17 cellular contexts compared by ENCODE assay signal in genomic region chr20:49835031-49835430, GRCh38.
"Had no signal": no experiment of that assay in that cellular context is flagged by ENCODE, and none has a peak within 500 bp of the region (broad histone marks: within the 10 kb centered on the region; RNA-seq: fewer than 3 reads in every experiment).

No MANE protein-coding gene starts in this region.

- H3K4me1 ChIP-seq: uterus had no signal

- H3K27me3 Mint-ChIP-seq: activated CD8-positive, alpha-beta memory T cell treated with anti-CD3 and anti-CD28 coated beads, Interleukin-2, amount 10 ng/mL, durations not matched to agents 7 days and 5 days; activated naive CD8-positive, alpha-beta T cell treated with anti-CD3 and anti-CD28 coated beads, Interleukin-2, amount 10 ng/mL, durations not matched to agents 7 days and 5 days; activated T-cell treated with anti-CD3 and anti-CD28 coated beads, Interleukin-2, amount 50 U/mL, for 24 hours; natural killer cell treated with Interleukin-12 subunit alpha and Interleukin-12 subunit beta and Interleukin-15 and Interleukin-18, amount 100 ng/mL, for 72 hours had no signal

- DNase-seq: activated CD4-positive, alpha-beta T cell treated with anti-CD3 and anti-CD28 coated beads for 1 hour; activated CD4-positive, alpha-beta T cell treated with anti-CD3 and anti-CD28 coated beads, Interleukin-2, amount 50 U/mL, for 48 hours; activated CD8-positive, alpha-beta memory T cell treated with anti-CD3 and anti-CD28 coated beads, Interleukin-2, amount 10 ng/mL, durations not matched to agents 7 days and 5 days; activated gamma-delta T cell; activated naive CD8-positive, alpha-beta T cell treated with anti-CD3 and anti-CD28 coated beads, Interleukin-2, amount 10 ng/mL, durations not matched to agents 7 days and 5 days; activated T-cell treated with anti-CD3 and anti-CD28 coated beads, Interleukin-2, amount 50 U/mL, for 24 hours; aorta; hypothalamus; ovary; stimulated activated CD4-positive, alpha-beta T cell treated with anti-CD3 and anti-CD28 coated beads, Interleukin-12 subunit alpha, Interleukin-12 subunit beta, amount 100 ng/mL, for 4 hours; stimulated activated naive CD8-positive, alpha-beta T cell treated with anti-CD3 and anti-CD28 coated beads, Interleukin-15, Interleukin-2, amounts not matched to agents 100 U/mL and 50 U/mL, for 24 hours; uterus had no signal

- H3K27ac ChIP-seq: cardiac muscle cell, ovary, suprapubic skin, uterus had no signal

- H3K27me3 ChIP-seq: cardiac muscle cell, ovary, suprapubic skin, uterus had no signal

- H3K27ac Mint-ChIP-seq: activated naive CD8-positive, alpha-beta T cell treated with anti-CD3 and anti-CD28 coated beads, Interleukin-2, amount 10 ng/mL, durations not matched to agents 7 days and 5 days; activated T-cell treated with anti-CD3 and anti-CD28 coated beads, Interleukin-2, amount 50 U/mL, for 24 hours; T-helper 2 cell treated with Interferon-gamma antibody and Interleukin-4, amounts not matched to agents 5 μg/mL and 100 μg/mL, for 36 hours had no signal

- H3K9me3 Mint-ChIP-seq: activated naive CD8-positive, alpha-beta T cell treated with anti-CD3 and anti-CD28 coated beads, Interleukin-2, amount 10 ng/mL, durations not matched to agents 7 days and 5 days; activated T-cell treated with anti-CD3 and anti-CD28 coated beads, Interleukin-2, amount 50 U/mL, for 24 hours; natural killer cell treated with Interleukin-12 subunit alpha and Interleukin-12 subunit beta and Interleukin-15 and Interleukin-18, amount 100 ng/mL, for 72 hours; T-helper 2 cell treated with Interferon-gamma antibody and Interleukin-4, amounts not matched to agents 5 μg/mL and 100 μg/mL, for 36 hours had no signal

- H3K9me3 ChIP-seq: ovary, suprapubic skin, uterus had no signal

- H3K4me3 Mint-ChIP-seq: activated CD8-positive, alpha-beta memory T cell treated with anti-CD3 and anti-CD28 coated beads, Interleukin-2, amount 10 ng/mL, durations not matched to agents 7 days and 5 days; activated naive CD8-positive, alpha-beta T cell treated with anti-CD3 and anti-CD28 coated beads, Interleukin-2, amount 10 ng/mL, durations not matched to agents 7 days and 5 days; activated T-cell treated with anti-CD3 and anti-CD28 coated beads, Interleukin-2, amount 50 U/mL, for 24 hours; natural killer cell treated with Interleukin-12 subunit alpha and Interleukin-12 subunit beta and Interleukin-15 and Interleukin-18, amount 100 ng/mL, for 72 hours; T-helper 2 cell treated with Interferon-gamma antibody and Interleukin-4, amounts not matched to agents 5 μg/mL and 100 μg/mL, for 36 hours had no signal

- H3K4me3 ChIP-seq: cardiac muscle cell, lung, ovary, suprapubic skin, uterus had no signal

- H3K36me3 ChIP-seq: cardiac muscle cell, ovary, uterus had no signal

- H3K4me1 Mint-ChIP-seq: activated CD8-positive, alpha-beta memory T cell treated with anti-CD3 and anti-CD28 coated beads, Interleukin-2, amount 10 ng/mL, durations not matched to agents 7 days and 5 days had no signal
